24 cellular contexts compared by ENCODE assay signal in genomic region chrX:134416106-134416505, GRCh38.
"Had no signal": no experiment of that assay in that cellular context is flagged by ENCODE, and none has a peak within 500 bp of the region (broad histone marks: within the 10 kb centered on the region; RNA-seq: fewer than 3 reads in every experiment).

No MANE protein-coding gene starts in this region.

- H3K79me2 ChIP-seq: hepatocyte had no signal

- ATAC-seq: left lung; right cardiac atrium; stimulated activated effector memory CD8-positive, alpha-beta T cell treated with anti-CD3 and anti-CD28 coated beads, Interleukin-12 subunit alpha, Interleukin-12 subunit beta, amount 100 ng/mL, for 72 hours had no signal

- H3K27ac Mint-ChIP-seq: naive B cell; nephron; progenitor cell of endocrine pancreas; stimulated activated effector memory CD8-positive, alpha-beta T cell treated with anti-CD3 and anti-CD28 coated beads, Interleukin-12 subunit alpha, Interleukin-12 subunit beta, amount 100 ng/mL, for 72 hours; stimulated activated naive CD8-positive, alpha-beta T cell treated with anti-CD3 and anti-CD28 coated beads, Interleukin-15, Interleukin-2, amounts not matched to agents 100 ng/mL and 50 ng/mL, for 24 hours had no signal

- H3K27ac ChIP-seq: esophagus squamous epithelium, hepatocyte, left lung, pancreas, tibial artery, upper lobe of left lung, uterus had no signal

- H3K4me1 Mint-ChIP-seq: naive B cell; nephron; stimulated activated effector memory CD8-positive, alpha-beta T cell treated with anti-CD3 and anti-CD28 coated beads, Interleukin-12 subunit alpha, Interleukin-12 subunit beta, amount 100 ng/mL, for 72 hours had no signal

- H2AFZ ChIP-seq: hepatocyte had no signal

- H3K36me3 Mint-ChIP-seq: naive B cell had no signal

- H3K9me3 ChIP-seq: esophagus squamous epithelium, left lung, pancreas, tibial artery, upper lobe of left lung, uterus had no signal

- H3K4me3 Mint-ChIP-seq: naive B cell; nephron; stimulated activated effector memory CD8-positive, alpha-beta T cell treated with anti-CD3 and anti-CD28 coated beads, Interleukin-12 subunit alpha, Interleukin-12 subunit beta, amount 100 ng/mL, for 72 hours; stimulated activated naive CD8-positive, alpha-beta T cell treated with anti-CD3 and anti-CD28 coated beads, Interleukin-15, Interleukin-2, amounts not matched to agents 100 ng/mL and 50 ng/mL, for 24 hours had no signal

- H3K4me1 ChIP-seq: esophagus squamous epithelium, left lung, pancreas, tibial artery, upper lobe of left lung, uterus had no signal

- DNase-seq: effector memory CD4-positive, alpha-beta T cell; esophagus squamous epithelium; foreskin melanocyte; head of caudate nucleus; kidney glomerular epithelial cell; left lung; mesenchymal stem cell; midbrain; naive B cell; occipital lobe; pancreas; right cardiac atrium; stimulated activated CD4-positive, alpha-beta T cell treated with anti-CD3 and anti-CD28 coated beads, Interleukin-4, amount 100 ng/mL, for 1 hour; stimulated activated CD8-positive, alpha-beta memory T cell treated with anti-CD3 and anti-CD28 coated beads, Interleukin-4, amount 100 ng/mL, for 48 hours; tibial artery; upper lobe of left lung; uterus had no signal

- H3K36me3 ChIP-seq: pancreas, uterus had no signal

- H3K27me3 ChIP-seq: hepatocyte, left lung, pancreas, tibial artery, upper lobe of left lung, uterus had no signal

- FAIRE-seq: endometrium had no signal

- H3K9me3 Mint-ChIP-seq: naive B cell; nephron; stimulated activated effector memory CD8-positive, alpha-beta T cell treated with anti-CD3 and anti-CD28 coated beads, Interleukin-12 subunit alpha, Interleukin-12 subunit beta, amount 100 ng/mL, for 72 hours; stimulated activated naive CD8-positive, alpha-beta T cell treated with anti-CD3 and anti-CD28 coated beads, Interleukin-15, Interleukin-2, amounts not matched to agents 100 ng/mL and 50 ng/mL, for 24 hours had no signal

- H3K27me3 Mint-ChIP-seq: naive B cell; progenitor cell of endocrine pancreas; stimulated activated naive CD8-positive, alpha-beta T cell treated with anti-CD3 and anti-CD28 coated beads, Interleukin-15, Interleukin-2, amounts not matched to agents 100 ng/mL and 50 ng/mL, for 24 hours had no signal

- H3K4me3 ChIP-seq: esophagus squamous epithelium, hepatocyte, left lung, lung, pancreas, tibial artery, upper lobe of left lung, uterus had no signal

- H3K4me2 ChIP-seq: hepatocyte had no signal
